In genomic region chr4:184648220-184649025, GRCh38 we compare ENCODE assay signal across 8 cellular contexts. TPM values are rescaled to one million over a fixed set of nuclear protein-coding genes. Genes with fewer than 3 reads are reported as not detected.
A peak's percentile ranks its signal among the peaks of the same experiment; 100 is the strongest.
DNase-seq lines count a peak whose midpoint lies in the region; ATAC-seq and TF ChIP-seq lines count a peak whose summit lies in the region.

No MANE protein-coding gene starts in this region.

- H3K4me3 ChIP-seq in BE2C (ENCODE audit: low read depth, low read length) (peak overlapping the region; percentile 88), right cardiac atrium (ENCODE audit: low read length) (peak overlapping the region; percentile 82), psoas muscle (peak overlapping the region; percentile 91)

- WGBS in right cardiac atrium: under 1% methylated on average over 53 of the region's 53 CpGs
- WGBS in psoas muscle, 3 donors: 0 to 1% (median 1%) methylated on average over 50 to 53 of the region's 53 CpGs

- H3K27me3 ChIP-seq in BE2C: no peaks in the 10 kb centered on the region
- H3K27me3 ChIP-seq in right cardiac atrium (ENCODE audit: control insufficient read depth, insufficient read depth): no peaks in the 10 kb centered on the region
- no peaks in the 10 kb centered on the region for H3K27me3 ChIP-seq in psoas muscle (ENCODE audit: insufficient read depth in 3 of 3, low read length in 2 of 3)

- peak; percentile 64 for DNase-seq in BE2C
- peak; percentile 32 for DNase-seq in T follicular helper cell (ENCODE audit: low read depth)
- peak in 49 of 58 donors; percentile 13 to 68 (median 48) for DNase-seq in anterior cingulate cortex (lab: John Stamatoyannopoulos, UW)
- DNase-seq in right cardiac atrium: peak; percentile 75 to 91 (median 89)
- DNase-seq in psoas muscle: peak; percentile 74 to 86
- DNase-seq in NCI-H774 (lab: John Stamatoyannopoulos, UW): no peak

- H3K27ac ChIP-seq in right cardiac atrium (ENCODE audit: low read length): peak overlapping the region; percentile 94
- peak overlapping the region; percentile 99 for H3K27ac ChIP-seq in psoas muscle

- intact Hi-C loops in right cardiac atrium (cut with DNase I): loop anchor here in 1 of 4 donors (10.0 kb wide), 1 partner anchor 94 kb away; no protein-coding TSS in a partner anchor
- intact Hi-C loops in psoas muscle (cut with DNase I): loop anchor here (5.0 to 10.0 kb wide), 6 partner anchors 84 to 384 kb away; partner anchors contain the start of genes ACSL1 (in 2 of the 2), CENPU (in 1 of the 2) and IRF2 (in 1 of the 2)

- H3K4me1 ChIP-seq in BE2C (peaks cover 7% of the 10 kb centered on the region), right cardiac atrium (ENCODE audit: control insufficient read depth, insufficient read depth, low read length) (peaks cover 7% of the 10 kb centered on the region), psoas muscle (peaks cover 55% of the 10 kb centered on the region)

- TF ChIP-seq CTCF in BE2C (IDR thresholded peaks at IDR 0.05; ENCODE audit: low read depth, low read length) (no peak), psoas muscle (IDR thresholded peaks at IDR 0.05) (no peak)

- no peaks in the 10 kb centered on the region for H3K9me3 ChIP-seq in BE2C
- H3K9me3 ChIP-seq in right cardiac atrium (ENCODE audit: control insufficient read depth, low read length): no peaks in the 10 kb centered on the region
- H3K9me3 ChIP-seq in psoas muscle: no peaks in the 10 kb centered on the region

- H3K36me3 ChIP-seq in BE2C (no peaks in the 10 kb centered on the region; the same call in 1 of the 2 replicates), psoas muscle (ENCODE audit: insufficient read depth in 1 of 2, low read depth in 1 of 2) (peaks cover 0 to 34% of the 10 kb centered on the region in 2 donors)

- peak; percentile 29 for ATAC-seq in GM19035 (IDR thresholded peaks at IDR 0.05; ENCODE audit: unreplicated experiment)
- peak; percentile 18 for ATAC-seq in HG03342 (IDR thresholded peaks at IDR 0.05; ENCODE audit: unreplicated experiment)
- ATAC-seq in right cardiac atrium: peak; percentile 64 to 67
- peak; percentile 36 to 68 (median 58) for ATAC-seq in psoas muscle

RNA-seq across cellular contexts. Expression of gene CASP3, which starts 0.8 kb away (rescaled TPM):
- 11.9 TPM for polyA plus RNA-seq in BE2C (2012; ENCODE audit: insufficient read depth, insufficient read length, low read depth)
- total RNA-seq in right cardiac atrium (10 to 100 TPM in 2 of 4 donors, 1 to 10 TPM in 2; 8.6 to 11.0 (median 10.2) TPM), psoas muscle (10 to 100 TPM; 13.8 to 49.7 (median 20.5) TPM)
- polyA plus RNA-seq in right cardiac atrium (10.5 TPM), psoas muscle (10 to 100 TPM; 16.1 to 46.6 (median 39.8) TPM)

RNA-seq across cellular contexts. Expression of gene PRIMPOL, which starts 1.1 kb away (rescaled TPM):
- polyA plus RNA-seq in BE2C (2012; ENCODE audit: insufficient read depth, insufficient read length, low read depth): 2.6 TPM
- total RNA-seq in right cardiac atrium (10 to 100 TPM in 3 of 4 donors, 1 to 10 TPM in 1; 8.9 to 12.0 (median 11.2) TPM), psoas muscle (10 to 100 TPM in 1 of 4 donors, 1 to 10 TPM in 3; 4.8 to 10.1 (median 7.5) TPM)
- polyA plus RNA-seq in right cardiac atrium (14.3 TPM), psoas muscle (10 to 100 TPM in 1 of 3 donors, 1 to 10 TPM in 2; 4.2 to 11.1 (median 5.6) TPM)
